Comparison of ENCODE assay signal across 29 cellular contexts in genomic region chr9:27985714-27986113, GRCh38.
"Had no signal": no experiment of that assay in that cellular context is flagged by ENCODE, and none has a peak within 500 bp of the region (broad histone marks: within the 10 kb centered on the region; RNA-seq: fewer than 3 reads in every experiment).

No MANE protein-coding gene starts in this region.

- FAIRE-seq: bronchial epithelial cell, TTC549 had no signal

- H3K27ac ChIP-seq: ascending aorta, cardiac muscle cell, VCaP had no signal

- H3K36me3 ChIP-seq: ascending aorta, cardiac muscle cell had no signal

- H3K9me3 ChIP-seq: ascending aorta had no signal

- DNase-seq: activated B cell treated with CpG ODN at 0.5 μM for 24 hours; activated CD4-positive, alpha-beta memory T cell treated with anti-CD3 and anti-CD28 coated beads for 36 hours; activated CD4-positive, alpha-beta T cell treated with anti-CD3 and anti-CD28 coated beads for 4 hours; activated CD4-positive, alpha-beta T cell treated with anti-CD3 and anti-CD28 coated beads, Interleukin-2, amount 10 ng/mL, durations not matched to agents 24 days and 14 days; activated CD4-positive, alpha-beta T cell treated with anti-CD3 and anti-CD28 coated beads, Interleukin-2, amount 50 U/mL, for 1 hour; activated CD4-positive, alpha-beta T cell treated with anti-CD3 and anti-CD28 coated beads, Interleukin-2, amount 50 U/mL, for 4 hours; activated CD4-positive, CD25-positive, alpha-beta regulatory T cell treated with anti-CD3 and anti-CD28 coated beads, Interleukin-2, amount 50 U/mL, for 72 hours; activated CD8-positive, alpha-beta memory T cell treated with anti-CD3 and anti-CD28 coated beads, Interleukin-2, amount 50 U/mL, for 4 hours; activated CD8-positive, alpha-beta T cell treated with anti-CD3 and anti-CD28 coated beads for 36 hours; activated effector memory CD4-positive, alpha-beta T cell treated with Interleukin-2 at 50 U/mL for 16 hours; activated gamma-delta T cell; activated naive CD4-positive, alpha-beta T cell treated with anti-CD3 and anti-CD28 coated beads, Interleukin-2, amount 10 ng/mL, durations not matched to agents 7 days and 5 days; activated naive CD4-positive, alpha-beta T cell treated with Interleukin-2 at 50 U/mL for 16 hours; activated naive CD8-positive, alpha-beta T cell treated with anti-CD3 and anti-CD28 coated beads, Interleukin-2, amount 10 ng/mL, durations not matched to agents 7 days and 5 days; activated naive CD8-positive, alpha-beta T cell treated with anti-CD3 and anti-CD28 coated beads, Interleukin-2, amount 50 U/mL, for 24 hours; activated T-cell treated with anti-CD3 and anti-CD28 coated beads, Interleukin-2, amount 50 U/mL, for 24 hours; activated T-cell treated with anti-CD3 and anti-CD28 coated beads, Interleukin-2, amount 50 U/mL, for 48 hours; amygdala; anterior cingulate cortex; caudate nucleus; cerebellar nuclear complex; T-helper 1 cell; T-helper 2 cell; T-helper 9 cell had no signal

- H3K27me3 ChIP-seq: ascending aorta, cardiac muscle cell had no signal

- H3K4me1 ChIP-seq: ascending aorta had no signal

- H3K4me3 ChIP-seq: ascending aorta, cardiac muscle cell had no signal

- ATAC-seq: activated CD8-positive, alpha-beta T cell treated with anti-CD3 and anti-CD28 coated beads for 36 hours; activated naive CD8-positive, alpha-beta T cell treated with anti-CD3 and anti-CD28 coated beads, Interleukin-2, amount 50 U/mL, for 24 hours had no signal
